Comparison of ENCODE assay signal across 2 cellular contexts in the genomic region with DNA sequence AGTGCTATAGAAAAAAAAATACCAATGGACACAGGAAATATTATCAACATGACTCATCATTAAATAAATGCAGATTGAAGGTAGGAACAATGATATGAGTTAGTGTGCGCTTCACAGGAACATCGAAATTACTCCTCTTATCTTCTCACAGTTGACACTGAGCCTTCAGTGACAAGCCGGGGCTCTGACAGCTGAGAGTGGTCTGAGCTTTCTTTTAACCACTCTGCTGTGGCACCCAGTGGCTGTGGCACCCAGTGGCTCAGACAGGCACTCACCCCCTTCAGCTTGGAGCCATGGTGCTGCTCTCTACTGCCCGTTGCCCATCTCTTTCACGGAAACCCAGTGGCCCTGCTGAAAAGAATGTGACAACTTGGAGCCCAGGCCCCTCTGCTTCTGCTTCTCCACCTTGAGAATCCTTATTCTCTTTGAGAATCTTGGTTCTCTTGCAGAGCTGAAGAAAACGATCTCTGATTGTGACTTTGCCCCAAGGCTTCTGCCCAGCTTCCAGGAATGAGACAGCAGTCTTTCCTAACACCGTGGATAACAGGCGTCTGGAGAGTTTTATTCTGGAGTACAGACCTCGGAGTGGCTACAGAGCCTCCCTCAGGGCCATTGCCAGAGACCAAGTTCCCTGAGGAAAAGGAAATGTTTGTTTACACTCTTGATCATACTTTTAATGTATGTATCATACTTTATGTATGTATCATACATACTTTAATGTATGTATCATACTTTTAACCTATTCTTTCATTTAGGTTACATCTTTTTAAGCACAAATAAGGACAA.
TF ChIP-seq lines count a peak whose summit lies in the region.

No MANE protein-coding gene starts in this region.

TF ChIP-seq in HCT116, 20 proteins besides CTCF, POLR2A, EP300 and RAD21:
- TF ChIP-seq YY1 (IDR thresholded peaks at IDR 0.05; ENCODE audit: extremely low read depth, insufficient replicate concordance, low read depth, low read length) (no peak), TCF7L2 (IDR thresholded peaks at IDR 0.05; ENCODE audit: borderline replicate concordance, extremely low read depth, insufficient read depth, insufficient read length) (no peak), FOSL1 (IDR thresholded peaks at IDR 0.05; ENCODE audit: low read depth) (peak; percentile 16; the same call in 1 of the 2 replicates)
- TF ChIP-seq, protein P1, sequence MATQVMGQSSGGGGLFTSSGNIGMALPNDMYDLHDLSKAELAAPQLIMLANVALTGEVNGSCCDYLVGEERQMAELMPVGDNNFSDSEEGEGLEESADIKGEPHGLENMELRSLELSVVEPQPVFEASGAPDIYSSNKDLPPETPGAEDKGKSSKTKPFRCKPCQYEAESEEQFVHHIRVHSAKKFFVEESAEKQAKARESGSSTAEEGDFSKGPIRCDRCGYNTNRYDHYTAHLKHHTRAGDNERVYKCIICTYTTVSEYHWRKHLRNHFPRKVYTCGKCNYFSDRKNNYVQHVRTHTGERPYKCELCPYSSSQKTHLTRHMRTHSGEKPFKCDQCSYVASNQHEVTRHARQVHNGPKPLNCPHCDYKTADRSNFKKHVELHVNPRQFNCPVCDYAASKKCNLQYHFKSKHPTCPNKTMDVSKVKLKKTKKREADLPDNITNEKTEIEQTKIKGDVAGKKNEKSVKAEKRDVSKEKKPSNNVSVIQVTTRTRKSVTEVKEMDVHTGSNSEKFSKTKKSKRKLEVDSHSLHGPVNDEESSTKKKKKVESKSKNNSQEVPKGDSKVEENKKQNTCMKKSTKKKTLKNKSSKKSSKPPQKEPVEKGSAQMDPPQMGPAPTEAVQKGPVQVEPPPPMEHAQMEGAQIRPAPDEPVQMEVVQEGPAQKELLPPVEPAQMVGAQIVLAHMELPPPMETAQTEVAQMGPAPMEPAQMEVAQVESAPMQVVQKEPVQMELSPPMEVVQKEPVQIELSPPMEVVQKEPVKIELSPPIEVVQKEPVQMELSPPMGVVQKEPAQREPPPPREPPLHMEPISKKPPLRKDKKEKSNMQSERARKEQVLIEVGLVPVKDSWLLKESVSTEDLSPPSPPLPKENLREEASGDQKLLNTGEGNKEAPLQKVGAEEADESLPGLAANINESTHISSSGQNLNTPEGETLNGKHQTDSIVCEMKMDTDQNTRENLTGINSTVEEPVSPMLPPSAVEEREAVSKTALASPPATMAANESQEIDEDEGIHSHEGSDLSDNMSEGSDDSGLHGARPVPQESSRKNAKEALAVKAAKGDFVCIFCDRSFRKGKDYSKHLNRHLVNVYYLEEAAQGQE (IDR thresholded peaks at IDR 0.05; ENCODE audit: low read depth) = no peak
- TF ChIP-seq, protein P2, sequence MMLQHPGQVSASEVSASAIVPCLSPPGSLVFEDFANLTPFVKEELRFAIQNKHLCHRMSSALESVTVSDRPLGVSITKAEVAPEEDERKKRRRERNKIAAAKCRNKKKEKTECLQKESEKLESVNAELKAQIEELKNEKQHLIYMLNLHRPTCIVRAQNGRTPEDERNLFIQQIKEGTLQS (IDR thresholded peaks at IDR 0.05) = no peak

TF ChIP-seq in endothelial cell of umbilical vein, 7 proteins besides CTCF, POLR2A, EP300 and RAD21:
- TF ChIP-seq EZH2 (IDR thresholded peaks at IDR 0.05; ENCODE audit: borderline replicate concordance, low read depth, low read length, severe bottlenecking) (no peak), GATA2 (IDR thresholded peaks at IDR 0.05; ENCODE audit: insufficient read depth, insufficient read length, low read depth, low read length) (no peak), JUN (IDR thresholded peaks at IDR 0.05; ENCODE audit: borderline replicate concordance, insufficient read depth, insufficient read length, low read depth) (peak; percentile 67), POLR2AphosphoS5 (IDR thresholded peaks at IDR 0.05; ENCODE audit: insufficient read depth, low read depth, low read length) (no peak), FOS (IDR thresholded peaks at IDR 0.05; ENCODE audit: borderline replicate concordance, insufficient read depth, low read length) (peak; percentile 33)
